In the genomic region with DNA sequence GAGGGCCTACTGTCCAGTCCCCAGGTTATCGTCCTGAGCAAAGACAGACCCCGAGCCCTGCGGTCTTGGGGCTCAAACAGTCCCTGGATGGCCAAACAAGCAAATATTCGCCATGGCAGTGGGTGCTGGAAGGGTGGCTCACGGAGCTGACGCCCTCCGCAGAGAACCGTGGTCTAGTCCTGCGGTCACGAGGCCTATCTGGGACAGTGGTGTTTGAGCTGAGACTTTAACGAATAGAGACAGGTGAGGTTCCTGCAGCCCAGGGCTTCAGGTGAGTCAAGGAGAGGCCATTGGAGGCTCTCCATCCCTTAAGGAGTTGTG, we compare ENCODE assay signal across 8 cellular contexts. TPM values are rescaled to one million over a fixed set of nuclear protein-coding genes. Genes with fewer than 3 reads are reported as not detected.
DNase-seq lines count a peak whose midpoint lies in the region; ATAC-seq and TF ChIP-seq lines count a peak whose summit lies in the region.

No MANE protein-coding gene starts in this region.

- peak overlapping the region; percentile 88 for H3K27ac Mint-ChIP-seq in activated CD4-positive, alpha-beta T cell treated with anti-CD3 and anti-CD28 coated beads, Interleukin-2, amount 10 ng/mL, durations not matched to agents 24 days and 14 days
- H3K27ac Mint-ChIP-seq in activated naive CD4-positive, alpha-beta T cell treated with anti-CD3 and anti-CD28 coated beads, Interleukin-2, amount 50 U/mL, for 24 hours = peak overlapping the region; percentile 94

- H3K4me1 Mint-ChIP-seq in activated CD4-positive, alpha-beta T cell treated with anti-CD3 and anti-CD28 coated beads, Interleukin-2, amount 10 ng/mL, durations not matched to agents 24 days and 14 days = peaks cover 49% of the 10 kb centered on the region
- peaks cover 77% of the 10 kb centered on the region for H3K4me1 Mint-ChIP-seq in activated naive CD4-positive, alpha-beta T cell treated with anti-CD3 and anti-CD28 coated beads, Interleukin-2, amount 50 U/mL, for 24 hours

- peaks cover 21 to 54% (median 43%) of the 10 kb centered on the region in 4 donors for H3K4me1 ChIP-seq in stomach

- H3K9me3 ChIP-seq in iPS-18c (ENCODE audit: control insufficient read depth, insufficient read depth, low read length) = peaks cover 2% of the 10 kb centered on the region
- H3K9me3 ChIP-seq in stomach = no peaks in the 10 kb centered on the region

- H3K36me3 Mint-ChIP-seq in activated CD4-positive, alpha-beta T cell treated with anti-CD3 and anti-CD28 coated beads, Interleukin-2, amount 10 ng/mL, durations not matched to agents 24 days and 14 days (ENCODE audit: low read depth) = peaks cover 26% of the 10 kb centered on the region
- H3K36me3 Mint-ChIP-seq in activated naive CD4-positive, alpha-beta T cell treated with anti-CD3 and anti-CD28 coated beads, Interleukin-2, amount 50 U/mL, for 24 hours = peaks cover 3% of the 10 kb centered on the region

- peaks cover 1% of the 10 kb centered on the region for H3K27me3 Mint-ChIP-seq in activated CD4-positive, alpha-beta T cell treated with anti-CD3 and anti-CD28 coated beads, Interleukin-2, amount 10 ng/mL, durations not matched to agents 24 days and 14 days
- no peaks in the 10 kb centered on the region for H3K27me3 Mint-ChIP-seq in activated naive CD4-positive, alpha-beta T cell treated with anti-CD3 and anti-CD28 coated beads, Interleukin-2, amount 50 U/mL, for 24 hours

- H3K9me3 Mint-ChIP-seq in activated CD4-positive, alpha-beta T cell treated with anti-CD3 and anti-CD28 coated beads, Interleukin-2, amount 10 ng/mL, durations not matched to agents 24 days and 14 days = peaks cover 12% of the 10 kb centered on the region
- no peaks in the 10 kb centered on the region for H3K9me3 Mint-ChIP-seq in activated naive CD4-positive, alpha-beta T cell treated with anti-CD3 and anti-CD28 coated beads, Interleukin-2, amount 50 U/mL, for 24 hours

- H3K27ac ChIP-seq in stomach = peak overlapping the region; percentile 89 to 99 (median 98)

- no peak for DNase-seq in activated CD4-positive, alpha-beta T cell treated with anti-CD3 and anti-CD28 coated beads, Interleukin-2, amount 10 ng/mL, durations not matched to agents 24 days and 14 days
- DNase-seq in activated CD4-positive, alpha-beta T cell treated with anti-CD3 and anti-CD28 coated beads for 4 hours = no peak
- DNase-seq in stomach (no peak), NCI-H446 (lab: John Stamatoyannopoulos, UW) (no peak)

- TF ChIP-seq POLR2A in stomach (IDR thresholded peaks at IDR 0.05) = no peak

- intact Hi-C loops in activated CD4-positive, alpha-beta T cell treated with anti-CD3 and anti-CD28 coated beads, Interleukin-2, amount 10 ng/mL, durations not matched to agents 24 days and 14 days (cut with micrococcal nuclease) = loop anchor here (1.0 to 10.0 kb wide), 10 partner anchors 19 to 1770 kb away; partner anchors contain the start of genes KBTBD8 and SLC25A26
- intact Hi-C loops in stomach (cut with DNase I; ENCODE audit: low total_unique reads) = no loop called here

- H3K4me3 ChIP-seq in iPS-18c (ENCODE audit: insufficient read depth, low read depth, low read length) (peak overlapping the region; percentile 78; the same call in 1 of the 2 replicates), stomach (peak overlapping the region; percentile 81 to 97 (median 89))

- H3K36me3 ChIP-seq in stomach = no peaks in the 10 kb centered on the region

- peak overlapping the region; percentile 81 for H3K4me3 Mint-ChIP-seq in activated CD4-positive, alpha-beta T cell treated with anti-CD3 and anti-CD28 coated beads, Interleukin-2, amount 10 ng/mL, durations not matched to agents 24 days and 14 days
- H3K4me3 Mint-ChIP-seq in activated naive CD4-positive, alpha-beta T cell treated with anti-CD3 and anti-CD28 coated beads, Interleukin-2, amount 50 U/mL, for 24 hours = peak overlapping the region; percentile 86

- ATAC-seq in HG03108 (IDR thresholded peaks at IDR 0.05; ENCODE audit: unreplicated experiment) = no peak
- no peak for ATAC-seq in GM19452 (IDR thresholded peaks at IDR 0.05; ENCODE audit: unreplicated experiment)

- no peak for TF ChIP-seq CTCF in stomach (IDR thresholded peaks at IDR 0.05)

- no peak for TF ChIP-seq EP300 in stomach (IDR thresholded peaks at IDR 0.05)

- no peaks in the 10 kb centered on the region for H3K27me3 ChIP-seq in stomach

- 2 to 15% (median 14%) methylated on average over 6 to 11 of the region's 11 CpGs for WGBS in stomach, 5 donors

RNA-seq across cellular contexts. Expression of gene SUCLG2, which starts 0.4 kb away (rescaled TPM):
- total RNA-seq in activated CD4-positive, alpha-beta T cell treated with anti-CD3 and anti-CD28 coated beads, Interleukin-2, amount 10 ng/mL, durations not matched to agents 24 days and 14 days = 33.2 and 34.6 TPM in 2 replicates
- total RNA-seq in stomach = 100 to 1,000 TPM in 2 of 5 donors, 10 to 100 TPM in 3; 30.9 to 174 (median 74.5) TPM
- polyA plus RNA-seq in stomach = 100 to 1,000 TPM in 1 of 3 donors, 10 to 100 TPM in 2; 53.7 to 115 (median 75.3) TPM
